Comparison of ENCODE assay signal across 18 cellular contexts in genomic region chr16:27576729-27577128, GRCh38.
"Had no signal": no experiment of that assay in that cellular context is flagged by ENCODE, and none has a peak within 500 bp of the region (broad histone marks: within the 10 kb centered on the region; RNA-seq: fewer than 3 reads in every experiment).

No MANE protein-coding gene starts in this region.

- H2AFZ ChIP-seq: hepatocyte, neural progenitor cell had no signal

- ATAC-seq: foreskin keratinocyte; naive thymus-derived CD8-positive, alpha-beta T cell; right cardiac atrium; stimulated activated memory B cell treated with anti-CD40 and anti-IgM and Interleukin-4, amounts not matched to agents 10 μg/mL and 1 μg/mL and 100 μg/mL, for 72 hours; upper lobe of right lung had no signal

- H3K4me1 ChIP-seq: upper lobe of right lung had no signal

- H3K27me3 Mint-ChIP-seq: naive thymus-derived CD8-positive, alpha-beta T cell; progenitor cell of endocrine pancreas; stimulated activated memory B cell treated with anti-CD40 and anti-IgM and Interleukin-4, amounts not matched to agents 10 μg/mL and 1 μg/mL and 100 μg/mL, for 72 hours; stimulated activated naive CD8-positive, alpha-beta T cell treated with anti-CD3 and anti-CD28 coated beads, Interleukin-15, Interleukin-2, amounts not matched to agents 100 ng/mL and 50 ng/mL, for 24 hours had no signal

- DNase-seq: effector CD4-positive, alpha-beta T cell; foreskin keratinocyte; kidney glomerular epithelial cell; naive thymus-derived CD8-positive, alpha-beta T cell; nucleus accumbens; ovary; right cardiac atrium; stimulated activated CD4-positive, alpha-beta T cell treated with anti-CD3 and anti-CD28 coated beads, Interleukin-4, amount 100 ng/mL, for 1 hour; tibial artery; upper lobe of right lung had no signal

- H3K9me3 Mint-ChIP-seq: neural progenitor cell; stimulated activated memory B cell treated with anti-CD40 and anti-IgM and Interleukin-4, amounts not matched to agents 10 μg/mL and 1 μg/mL and 100 μg/mL, for 72 hours; stimulated activated naive CD8-positive, alpha-beta T cell treated with anti-CD3 and anti-CD28 coated beads, Interleukin-15, Interleukin-2, amounts not matched to agents 100 ng/mL and 50 ng/mL, for 24 hours had no signal

- H3K4me2 ChIP-seq: hepatocyte, neural progenitor cell had no signal

- H3K79me2 ChIP-seq: hepatocyte had no signal

- H3K4me1 Mint-ChIP-seq: stimulated activated memory B cell treated with anti-CD40 and anti-IgM and Interleukin-4, amounts not matched to agents 10 μg/mL and 1 μg/mL and 100 μg/mL, for 72 hours had no signal

- H3K27me3 ChIP-seq: esophagus muscularis mucosa, foreskin keratinocyte, hepatocyte, neural progenitor cell, ovary, tibial artery, upper lobe of right lung, vagina had no signal

- H3K36me3 ChIP-seq: neural progenitor cell, ovary, vagina had no signal

- H3K9me3 ChIP-seq: esophagus muscularis mucosa, ovary, tibial artery, upper lobe of right lung, vagina had no signal

- H3K9ac ChIP-seq: neural progenitor cell had no signal

- H3K27ac ChIP-seq: coronary artery, esophagus muscularis mucosa, foreskin keratinocyte, hepatocyte, neural progenitor cell, ovary, tibial artery, upper lobe of right lung, vagina had no signal

- H3K4me3 ChIP-seq: coronary artery, esophagus muscularis mucosa, hepatocyte, neural progenitor cell, ovary, tibial artery, upper lobe of right lung, vagina had no signal

- H3K27ac Mint-ChIP-seq: neural progenitor cell; progenitor cell of endocrine pancreas; stimulated activated memory B cell treated with anti-CD40 and anti-IgM and Interleukin-4, amounts not matched to agents 10 μg/mL and 1 μg/mL and 100 μg/mL, for 72 hours; stimulated activated naive CD8-positive, alpha-beta T cell treated with anti-CD3 and anti-CD28 coated beads, Interleukin-15, Interleukin-2, amounts not matched to agents 100 ng/mL and 50 ng/mL, for 24 hours had no signal

- H3K4me3 Mint-ChIP-seq: naive thymus-derived CD8-positive, alpha-beta T cell; neural progenitor cell; stimulated activated memory B cell treated with anti-CD40 and anti-IgM and Interleukin-4, amounts not matched to agents 10 μg/mL and 1 μg/mL and 100 μg/mL, for 72 hours; stimulated activated naive CD8-positive, alpha-beta T cell treated with anti-CD3 and anti-CD28 coated beads, Interleukin-15, Interleukin-2, amounts not matched to agents 100 ng/mL and 50 ng/mL, for 24 hours had no signal
